In genomic region chr1:180937012-180937372, GRCh38 we compare ENCODE assay signal across 21 cellular contexts. TPM values are rescaled to one million over a fixed set of nuclear protein-coding genes. Genes with fewer than 3 reads are reported as not detected.
A peak's percentile ranks its signal among the peaks of the same experiment; 100 is the strongest.
DNase-seq lines count a peak whose midpoint lies in the region; ATAC-seq, FAIRE-seq and TF ChIP-seq lines count a peak whose summit lies in the region.
"Had no signal": no experiment of that assay in that cellular context is flagged by ENCODE, and none has a peak within 500 bp of the region (broad histone marks: within the 10 kb centered on the region; RNA-seq: fewer than 3 reads in every experiment).

No MANE protein-coding gene starts in this region.

- no peak for TF ChIP-seq RAD21 in GM12878 (IDR thresholded peaks at IDR 0.05; ENCODE audit: insufficient read depth, low read depth, low read length)

- H4K8ac ChIP-seq in neuronal stem cell (ENCODE audit: low read depth, low read length), result no peak overlapping the region

- RAD21 ChIA-PET in GM12878 (lab: Charles Lee; ENCODE audit: unreplicated experiment), result interaction anchor here (1.2 kb wide), 1 partner anchor 16 kb away, joined by 4 read pairs; no protein-coding TSS in a partner anchor

- H2BK15ac ChIP-seq in neuronal stem cell (ENCODE audit: low read length), result no peak overlapping the region

- ATAC-seq in GM12878 (no peak), GM18909 (IDR thresholded peaks at IDR 0.05; ENCODE audit: poor library complexity, unreplicated experiment) (no peak)
- ATAC-seq in activated T-cell treated with anti-CD3 and anti-CD28 coated beads, Interleukin-2, amount 50 U/mL, for 4 hours, result no peak

- no peaks in the 10 kb centered on the region for H3K79me2 ChIP-seq in GM12878 (ENCODE audit: control insufficient read depth, insufficient read depth, low read length)

- no peaks in the 10 kb centered on the region for H3K27me3 Mint-ChIP-seq in activated T-cell treated with anti-CD3 and anti-CD28 coated beads, Interleukin-2, amount 50 U/mL, for 4 hours (ENCODE audit: low read depth)

- no peak overlapping the region; the same call in 1 of the 2 replicates for H3K4me3 ChIP-seq in BLaER1
- H3K4me3 ChIP-seq in GM12878, result no peak overlapping the region
- no peak overlapping the region for H3K4me3 ChIP-seq in neuronal stem cell (ENCODE audit: low read length in 2 of 2)
- H3K4me3 ChIP-seq in uterus, result no peak overlapping the region
- H3K4me3 ChIP-seq: HAP-1 had no signal

- no peaks in the 10 kb centered on the region for H3K36me3 Mint-ChIP-seq in activated T-cell treated with anti-CD3 and anti-CD28 coated beads, Interleukin-2, amount 50 U/mL, for 4 hours (ENCODE audit: insufficient read depth)
- H3K36me3 Mint-ChIP-seq: CD4-positive, alpha-beta memory T cell had no signal

- CTCF ChIA-PET in GM12878 (lab: Yijun Ruan, JAX), result no interaction called here

- SMC1A ChIA-PET in GM12878 (lab: Charles Lee; ENCODE audit: uncharacterized antibody, unreplicated experiment), result no interaction called here

- H4K20me1 ChIP-seq in BLaER1, result no peaks in the 10 kb centered on the region
- no peaks in the 10 kb centered on the region for H4K20me1 ChIP-seq in GM12878 (ENCODE audit: control insufficient read depth, insufficient read depth)

- 62% methylated on average over 1 of the region's 1 CpG for WGBS in GM12878 (ENCODE audit: insufficient coverage, insufficient replicate concordance, low lambda C conversion rate, missing lambda C conversion rate)
- WGBS in neuronal stem cell (ENCODE audit: extremely low coverage in 2 of 2, insufficient read length in 2 of 2, insufficient replicate concordance in 1 of 2), 2 donors, result no CpG with 5 or more reads among the region's 1 CpG

- no peak overlapping the region for H2BK5ac ChIP-seq in neuronal stem cell (ENCODE audit: low read length)

- POLR2A ChIA-PET in GM12878 (lab: Charles Lee), result no interaction called here

- intact Hi-C loops in GM12878 (cut with micrococcal nuclease; ENCODE audit: unreplicated experiment), result no loop called here
- intact Hi-C loops in uterus (cut with DNase I; ENCODE audit: low total_unique reads), result no loop called here

- BruUV-seq in GM12878 (replicated peaks; lab: Mats Ljungman, UMichigan), result no TSS peak

- H4K91ac ChIP-seq in neuronal stem cell (ENCODE audit: low read depth, low read length, poor library complexity), result no peak overlapping the region

- H3K23ac ChIP-seq in neuronal stem cell (ENCODE audit: low read depth, low read length, poor library complexity), result no peak overlapping the region

- TF ChIP-seq CTCF in GM12878 (IDR thresholded peaks at IDR 0.05 in 2 of 3, conservative IDR thresholded peaks at IDR 0.05 in 1 of 3; ENCODE audit: control insufficient read depth in 2 of 3, extremely low read depth in 1 of 3, insufficient read depth in 1 of 3, low read depth in 3 of 3, low read length in 3 of 3), result no peak
- no peak for TF ChIP-seq CTCF in uterus (IDR thresholded peaks at IDR 0.05)

- H3K4me1 Mint-ChIP-seq in activated T-cell treated with anti-CD3 and anti-CD28 coated beads, Interleukin-2, amount 50 U/mL, for 4 hours (ENCODE audit: low read depth), result peaks cover 3% of the 10 kb centered on the region

- H3K79me1 ChIP-seq in neuronal stem cell (ENCODE audit: low read depth, low read length), result no peaks in the 10 kb centered on the region

- no peak overlapping the region for H3K14ac ChIP-seq in neuronal stem cell (ENCODE audit: low read length)

- TF ChIP-seq POLR2A in GM12878 (IDR thresholded peaks at IDR 0.05; ENCODE audit: low read depth, low read length) (no peak), uterus (IDR thresholded peaks at IDR 0.05) (no peak)

- H2BK12ac ChIP-seq in neuronal stem cell (ENCODE audit: low read length), result no peak overlapping the region

- H3K9me3 ChIP-seq in BLaER1 (no peaks in the 10 kb centered on the region), KOPT-K1 (ENCODE audit: insufficient read depth, low read length, poor library complexity, severe bottlenecking) (no peaks in the 10 kb centered on the region), GM12878 (replicated peaks; ENCODE audit: control insufficient read depth, insufficient read depth, low read length) (no peaks in the 10 kb centered on the region), neuronal stem cell (replicated peaks in 1 of 2; ENCODE audit: control insufficient read depth in 2 of 2, insufficient read depth in 1 of 2, low read depth in 1 of 2, low read length in 2 of 2) (no peaks in the 10 kb centered on the region), uterus (no peaks in the 10 kb centered on the region)
- H3K9me3 ChIP-seq: Caco-2, HAP-1 had no signal

- in situ Hi-C loops in GM12878 (cut with MboI), result no loop called here

- H2AK5ac ChIP-seq in neuronal stem cell (ENCODE audit: low read depth, low read length), result peak overlapping the region; percentile 63

- H3K4me3 Mint-ChIP-seq in activated T-cell treated with anti-CD3 and anti-CD28 coated beads, Interleukin-2, amount 50 U/mL, for 4 hours, result no peak overlapping the region
- H3K4me3 Mint-ChIP-seq: B cell; CD4-positive, alpha-beta memory T cell; HFFc6 had no signal

- peak overlapping the region; percentile 92 for H3K4me2 ChIP-seq in BLaER1
- H3K4me2 ChIP-seq in GM12878 (ENCODE audit: control insufficient read depth, insufficient read depth), result no peak overlapping the region
- H3K4me2 ChIP-seq in neuronal stem cell (ENCODE audit: insufficient read depth, low read length, poor library complexity, severe bottlenecking), result no peak overlapping the region

- H2BK120ac ChIP-seq in neuronal stem cell (ENCODE audit: low read depth, low read length), result no peak overlapping the region

- no peak overlapping the region for H2AFZ ChIP-seq in GM12878 (ENCODE audit: control insufficient read depth, low read depth, low read length)
- H2AFZ ChIP-seq in neuronal stem cell (ENCODE audit: low read length), result no peak overlapping the region

- no peak overlapping the region for H3K4ac ChIP-seq in neuronal stem cell (ENCODE audit: low read length)

- no peaks in the 10 kb centered on the region for H3K9me3 Mint-ChIP-seq in activated T-cell treated with anti-CD3 and anti-CD28 coated beads, Interleukin-2, amount 50 U/mL, for 4 hours
- H3K9me3 Mint-ChIP-seq: CD4-positive, alpha-beta memory T cell; HFFc6 had no signal

- no peak for FAIRE-seq in GM12878 (lab: Jason Lieb, UNC)
- FAIRE-seq: A204.1, GM12891, GM18507, H54 had no signal

- H3K4me1 ChIP-seq in BLaER1, result peaks cover 93% of the 10 kb centered on the region
- H3K4me1 ChIP-seq in GM12878 (ENCODE audit: control insufficient read depth, insufficient read depth, low read length), result peaks cover 14% of the 10 kb centered on the region
- peaks cover 5 to 6% of the 10 kb centered on the region in 2 donors for H3K4me1 ChIP-seq in neuronal stem cell (ENCODE audit: control insufficient read depth in 2 of 2, insufficient read depth in 1 of 2, low read depth in 1 of 2, low read length in 2 of 2)
- no peaks in the 10 kb centered on the region for H3K4me1 ChIP-seq in uterus
- H3K4me1 ChIP-seq: Caco-2, HAP-1 had no signal

- no peak overlapping the region for H3K18ac ChIP-seq in neuronal stem cell (ENCODE audit: low read length)

- H3K36me3 ChIP-seq in BLaER1 (0 out of 2 replicates have a peak, but pooled peaks cover 3% of the 10 kb centered on the region), KOPT-K1 (ENCODE audit: insufficient read depth, low read length) (no peaks in the 10 kb centered on the region), GM12878 (ENCODE audit: control insufficient read depth in 2 of 2, insufficient read depth in 2 of 2, low read length in 1 of 2) (no peaks in the 10 kb centered on the region), neuronal stem cell (replicated peaks in 1 of 2; ENCODE audit: control insufficient read depth in 2 of 2, insufficient read depth in 2 of 2, low read length in 2 of 2) (no peaks in the 10 kb centered on the region), uterus (no peaks in the 10 kb centered on the region)
- H3K36me3 ChIP-seq: HAP-1 had no signal

- DNase-seq in GM12878 (ENCODE audit: low read depth, low spot score), result no peak
- DNase-seq in neuronal stem cell (ENCODE audit: low spot score), result no peak
- DNase-seq in uterus, result no peak
- DNase-seq in activated T-cell treated with anti-CD3 and anti-CD28 coated beads, Interleukin-2, amount 50 U/mL, for 4 hours, result no peak
- no peak for DNase-seq in effector CD4-positive, alpha-beta T cell
- DNase-seq: Caco-2; CD4-positive, alpha-beta memory T cell; DMS153; EL; GOT3; HFFc6 had no signal

- no peak for TF ChIP-seq EP300 in GM12878 (IDR thresholded peaks at IDR 0.05; ENCODE audit: borderline replicate concordance in 1 of 2, control insufficient read depth in 1 of 2, low read depth in 2 of 2, low read length in 2 of 2)

- H3K9ac ChIP-seq in BLaER1 (peak overlapping the region; percentile 28; the same call in 1 of the 2 replicates), GM12878 (ENCODE audit: control insufficient read depth, insufficient read depth, low read length) (no peak overlapping the region), neuronal stem cell (ENCODE audit: low read depth, low read length, poor library complexity) (no peak overlapping the region)

- no peaks in the 10 kb centered on the region for H3K27me3 ChIP-seq in BLaER1
- no peaks in the 10 kb centered on the region; a peak in 1 of 4 replicates for H3K27me3 ChIP-seq in GM12878 (replicated peaks in 1 of 2; ENCODE audit: control insufficient read depth in 2 of 2, insufficient read depth in 2 of 2, low read length in 1 of 2)
- no peaks in the 10 kb centered on the region for H3K27me3 ChIP-seq in neuronal stem cell (ENCODE audit: control insufficient read depth in 3 of 3, insufficient read depth in 3 of 3, low read depth in 1 of 3, low read length in 3 of 3)
- H3K27me3 ChIP-seq in uterus, result no peaks in the 10 kb centered on the region

- H3K27ac ChIP-seq in BLaER1 (peak overlapping the region; percentile 75), KOPT-K1 (ENCODE audit: low read depth, low read length, poor library complexity, severe bottlenecking) (peak overlapping the region; percentile 40), GM12878 (ENCODE audit: control insufficient read depth, insufficient read depth) (no peak overlapping the region), neuronal stem cell (replicated peaks; ENCODE audit: low read length) (no peak overlapping the region), uterus (no peak overlapping the region)
- H3K27ac ChIP-seq: 22Rv1 had no signal

RNA-seq across cellular contexts. Expression of gene KIAA1614, which starts 24.3 kb away (rescaled TPM):
- 0.54 and 0.58 TPM in 2 replicates for total RNA-seq in GM12878 (2013; cell fraction: nucleolus; rRNA removed)
- total RNA-seq in GM12878 (2014; rRNA removed) (0.05 and 0.28 TPM in 2 replicates), GM12878 (2014; rRNA removed; fragmentation: Illumina TruSeq; extraction: Trizol) (0.04 and 0.09 TPM in 2 replicates), GM12878 (2021) (0.24 and 0.26 TPM in 2 replicates), uterus (10 to 100 TPM in 2 of 4 donors, 1 to 10 TPM in 2; 1.0 to 17.1 (median 6.6) TPM)
- polyA plus RNA-seq in GM12878 (2011; ENCODE audit: low read depth), result 0.24 TPM
- polyA plus RNA-seq in GM12878 (2011; rRNA removed) (0.31 and 0.59 TPM in 2 replicates), GM12878 (2014; fragmentation: Illumina TruSeq; extraction: Trizol) (0.03 TPM in 2 replicates), GM12878 (2014; fragmentation: Nextera tagmentation; extraction: Ambion mirVana) (under 1 TPM in 1 of 2 experiments, not detected in 1; 0.03 TPM), GM12878 (2014; rRNA removed) (0.36 and 1.0 TPM in 2 replicates), GM12878 (2016; fragmentation: Nextera tagmentation; extraction: Ambion mirVana) (under 1 TPM; 0.09 to 0.27 TPM)
- polyA plus RNA-seq in GM12878 (2011; cell fraction: cytosol; rRNA removed), result 0.28 and 0.69 TPM in 2 replicates
- 1.7 TPM in 2 replicates for polyA plus RNA-seq in GM12878 (2011; cell fraction: nucleus; rRNA removed)
- polyA plus RNA-seq in GM12878 (2012), result 0.24 and 0.38 TPM in 2 replicates
- 0.44 and 2.0 TPM in 2 replicates for polyA minus RNA-seq in GM12878 (2011; rRNA and poly(A)+ RNA removed)
- polyA minus RNA-seq in GM12878 (2011; cell fraction: cytosol; rRNA and poly(A)+ RNA removed), result 0.27 and 2.4 TPM in 2 replicates
- polyA minus RNA-seq in GM12878 (2011; cell fraction: nucleus; rRNA and poly(A)+ RNA removed), result 0.73 and 1.1 TPM in 2 replicates
- polyA plus RNA-seq in neuronal stem cell (2013, experiment 1 of 2), result 3.4 TPM
- polyA plus RNA-seq in neuronal stem cell (2013, experiment 2 of 2), result 3.7 TPM
- under 1 TPM; 0.10 to 0.16 (median 0.11) TPM for total RNA-seq in activated T-cell treated with anti-CD3 and anti-CD28 coated beads, Interleukin-2, amount 50 U/mL, for 4 hours
- polyA plus RNA-seq: CD4-positive, alpha-beta memory T cell had no signal

Comparison
In these comparisons a context has a peak if more than half of its experiments do, and no peak if none do; other contexts are left out.
1. H3K27ac ChIP-seq: peak in BLaER1 (single experiment) and KOPT-K1 (single experiment); none in GM12878 (single experiment), neuronal stem cell (single experiment) and uterus (0 of 2).